Comparison of ENCODE assay signal across 20 cellular contexts in the genomic region with DNA sequence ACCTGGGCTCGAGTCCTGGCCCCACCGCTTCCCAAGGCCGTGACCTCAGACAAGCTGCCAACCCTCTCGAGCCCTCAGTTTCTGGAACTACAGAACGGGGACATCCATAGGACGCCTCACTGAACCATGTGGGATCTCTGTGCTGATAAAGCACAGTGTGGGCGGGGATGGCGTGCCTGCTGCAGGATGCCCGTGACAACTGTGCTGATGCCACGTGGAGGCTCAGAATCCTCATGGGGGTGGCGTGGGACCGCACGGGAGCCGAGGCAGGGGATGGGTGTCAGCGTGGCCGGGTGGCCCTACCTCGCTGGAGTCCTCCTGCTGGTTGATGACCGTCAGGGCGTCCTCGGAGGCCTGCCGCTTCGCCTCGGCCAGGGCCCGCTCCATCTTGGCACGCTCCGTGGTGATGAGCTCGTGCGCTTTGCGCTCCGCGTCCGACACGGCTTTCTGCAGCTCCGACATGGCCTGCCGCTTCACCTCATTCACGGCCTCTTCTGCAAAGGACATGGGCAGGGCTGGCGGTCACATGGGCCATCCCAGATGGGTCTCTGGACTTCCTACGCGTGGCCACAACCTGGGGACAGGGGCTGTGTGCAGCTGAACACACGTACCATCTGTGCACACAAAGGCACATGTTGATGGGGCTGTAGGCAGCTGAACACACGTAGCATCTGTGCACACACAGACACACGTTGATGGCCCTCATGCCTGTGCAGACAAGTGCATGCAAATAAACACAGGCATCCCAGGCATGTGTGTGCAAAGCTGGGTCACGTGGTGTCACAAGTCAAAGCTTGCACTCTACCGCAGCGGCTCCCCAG. TPM values are rescaled to one million over a fixed set of nuclear protein-coding genes. Genes with fewer than 3 reads are reported as not detected.
"Had no signal": no experiment of that assay in that cellular context is flagged by ENCODE, and none has a peak within 500 bp of the region (broad histone marks: within the 10 kb centered on the region; RNA-seq: fewer than 3 reads in every experiment).

No MANE protein-coding gene starts in this region.

- H3K9me3 ChIP-seq: gastrocnemius medialis, heart right ventricle, thoracic aorta had no signal

- FAIRE-seq: endothelial cell of umbilical vein, urothelium cell line had no signal

- H3K4me3 ChIP-seq: coronary artery, gastrocnemius medialis, heart right ventricle, lung, thoracic aorta had no signal

- DNase-seq: activated CD4-positive, alpha-beta T cell treated with anti-CD3 and anti-CD28 coated beads, Interleukin-2, amount 10 ng/mL, durations not matched to agents 24 days and 14 days; activated CD4-positive, CD25-positive, alpha-beta regulatory T cell; activated CD8-positive, alpha-beta memory T cell treated with anti-CD3 and anti-CD28 coated beads, Interleukin-2, amount 50 U/mL, for 48 hours; activated gamma-delta T cell treated with Interleukin-2 at 50 U/mL for 16 hours; amniotic stem cell; central memory CD4-positive, alpha-beta T cell; gastrocnemius medialis; heart right ventricle; midbrain; stimulated activated CD4-positive, alpha-beta T cell treated with anti-CD3 and anti-CD28 coated beads, Interleukin-1b, Interleukin-23, amount 100 ng/mL, for 48 hours had no signal

- H3K36me3 ChIP-seq: thoracic aorta had no signal

- ATAC-seq: gastrocnemius medialis, heart right ventricle had no signal

- H3K4me3 Mint-ChIP-seq: activated CD4-positive, alpha-beta T cell treated with anti-CD3 and anti-CD28 coated beads, Interleukin-2, amount 10 ng/mL, durations not matched to agents 24 days and 14 days; activated naive CD8-positive, alpha-beta T cell; T-helper 2 cell treated with Interferon-gamma antibody and Interleukin-4, amounts not matched to agents 5 μg/mL and 100 μg/mL, for 36 hours had no signal

- H3K36me3 Mint-ChIP-seq: activated naive CD8-positive, alpha-beta T cell had no signal

- H3K27ac ChIP-seq: coronary artery, gastrocnemius medialis, heart right ventricle, thoracic aorta had no signal

- H3K27me3 Mint-ChIP-seq: activated CD4-positive, alpha-beta T cell treated with anti-CD3 and anti-CD28 coated beads, Interleukin-2, amount 10 ng/mL, durations not matched to agents 24 days and 14 days; activated naive CD8-positive, alpha-beta T cell had no signal

- H3K9me3 Mint-ChIP-seq: activated CD4-positive, alpha-beta T cell treated with anti-CD3 and anti-CD28 coated beads, Interleukin-2, amount 10 ng/mL, durations not matched to agents 24 days and 14 days; T-helper 2 cell treated with Interferon-gamma antibody and Interleukin-4, amounts not matched to agents 5 μg/mL and 100 μg/mL, for 36 hours had no signal

- H3K27ac Mint-ChIP-seq: activated CD4-positive, alpha-beta T cell treated with anti-CD3 and anti-CD28 coated beads, Interleukin-2, amount 10 ng/mL, durations not matched to agents 24 days and 14 days; activated naive CD8-positive, alpha-beta T cell had no signal

- H3K27me3 ChIP-seq: gastrocnemius medialis had no signal

RNA-seq across cellular contexts. Expression of a gene that starts 12.7 kb away (rescaled TPM):
- total RNA-seq: activated CD4-positive, alpha-beta T cell treated with anti-CD3 and anti-CD28 coated beads, Interleukin-2, amount 10 ng/mL, durations not matched to agents 24 days and 14 days; endothelial cell of umbilical vein; fibroblast of lung; gastrocnemius medialis; lung; osteoblast; pulmonary artery endothelial cell; thoracic aorta had no signal
- polyA plus RNA-seq: endothelial cell of umbilical vein, fibroblast of lung, heart right ventricle had no signal
